ENCODE assay signal across 8 cellular contexts in genomic region chr1:92485374-92486250, GRCh38.
DNase-seq lines count a peak whose midpoint lies in the region; TF ChIP-seq lines count a peak whose summit lies in the region.

No MANE protein-coding gene starts in this region.

- no peaks in the 10 kb centered on the region for H4K20me1 ChIP-seq in Loucy (ENCODE audit: insufficient read depth, low read length, poor library complexity, severe bottlenecking)

- peak overlapping the region; percentile 96 for H2AFZ ChIP-seq in Loucy (ENCODE audit: low read length)

- no peaks in the 10 kb centered on the region for H3K36me3 ChIP-seq in Loucy (ENCODE audit: insufficient read depth, low read length)

- H3K4me2 ChIP-seq in Loucy (ENCODE audit: low read depth, low read length, poor library complexity, severe bottlenecking): peak overlapping the region; percentile 95

- peak overlapping the region; percentile 85 for H3K9ac ChIP-seq in Loucy (ENCODE audit: low read depth, low read length, poor library complexity, severe bottlenecking)

- H3K4me1 ChIP-seq in Loucy (ENCODE audit: insufficient read depth, low read length, poor library complexity, severe bottlenecking): peaks cover 18% of the 10 kb centered on the region

- no peaks in the 10 kb centered on the region for H3K9me3 Mint-ChIP-seq in T-helper 2 cell treated with Interferon-gamma antibody and Interleukin-4, amounts not matched to agents 5 μg/mL and 100 μg/mL, for 36 hours

- DNase-seq in GM10266 (ENCODE audit: extremely low spot score): peak; percentile 84
- peak; percentile 40 for DNase-seq in GOT3 (lab: John Stamatoyannopoulos, UW)
- DNase-seq in T-helper 2 cell treated with Interferon-gamma antibody and Interleukin-4, amounts not matched to agents 5 μg/mL and 100 μg/mL, for 36 hours (ENCODE audit: low spot score): peak; percentile 93
- peak; percentile 49 for DNase-seq in astrocyte of the hippocampus (ENCODE audit: low read depth, low spot score)
- peak; percentile 42 for DNase-seq in kidney tubule cell (ENCODE audit: low spot score)
- DNase-seq in stimulated activated CD4-positive, alpha-beta T cell treated with anti-CD3 and anti-CD28 coated beads, TNF-alpha, amount 100 ng/mL, for 1 hour (ENCODE audit: low read depth in 3 of 3, low spot score in 1 of 3): peak; percentile 60 to 81 (median 66)
- DNase-seq in HPDE6-E6E7 (ENCODE audit: extremely low spot score): no peak

- peaks cover 36% of the 10 kb centered on the region for H3K79me2 ChIP-seq in Loucy (ENCODE audit: insufficient read depth, low read length)

- H3K4me1 Mint-ChIP-seq in T-helper 2 cell treated with Interferon-gamma antibody and Interleukin-4, amounts not matched to agents 5 μg/mL and 100 μg/mL, for 36 hours (ENCODE audit: low read depth): peaks cover 26% of the 10 kb centered on the region

- peak; percentile 76 for TF ChIP-seq CTCF in GM10266 (IDR thresholded peaks at IDR 0.05; ENCODE audit: control insufficient read depth, insufficient read depth, low read depth, missing control alignments)
- peak; percentile 58 for TF ChIP-seq CTCF in Loucy (conservative IDR thresholded peaks at IDR 0.05; ENCODE audit: low read length)

- H3K4me3 ChIP-seq in Loucy (ENCODE audit: low read length, poor library complexity, severe bottlenecking): peak overlapping the region; percentile 90

- peak overlapping the region; percentile 98 for H3K27ac Mint-ChIP-seq in T-helper 2 cell treated with Interferon-gamma antibody and Interleukin-4, amounts not matched to agents 5 μg/mL and 100 μg/mL, for 36 hours

- H3K27me3 ChIP-seq in Loucy (ENCODE audit: insufficient read depth, low read length, poor library complexity, severe bottlenecking): no peaks in the 10 kb centered on the region

- H3K9me2 ChIP-seq in Loucy (replicated peaks; ENCODE audit: low read depth, low read length): no peaks in the 10 kb centered on the region

- H3K27me3 Mint-ChIP-seq in T-helper 2 cell treated with Interferon-gamma antibody and Interleukin-4, amounts not matched to agents 5 μg/mL and 100 μg/mL, for 36 hours (ENCODE audit: low read depth): no peaks in the 10 kb centered on the region

- H3K9me3 ChIP-seq in Loucy (ENCODE audit: insufficient read depth, low read depth, low read length): no peaks in the 10 kb centered on the region

- H3F3A ChIP-seq in Loucy (ENCODE audit: low read depth): peaks cover 8% of the 10 kb centered on the region; the same call in 1 of the 2 replicates

- peaks cover 43% of the 10 kb centered on the region for H3K36me3 Mint-ChIP-seq in T-helper 2 cell treated with Interferon-gamma antibody and Interleukin-4, amounts not matched to agents 5 μg/mL and 100 μg/mL, for 36 hours (ENCODE audit: low read depth)

- H3K4me3 Mint-ChIP-seq in T-helper 2 cell treated with Interferon-gamma antibody and Interleukin-4, amounts not matched to agents 5 μg/mL and 100 μg/mL, for 36 hours: peak overlapping the region; percentile 94
